ENCODE assay signal across 19 cellular contexts in genomic region chr6:10617008-10617696, GRCh38.
DNase-seq lines count a peak whose midpoint lies in the region; ATAC-seq, FAIRE-seq and TF ChIP-seq lines count a peak whose summit lies in the region.
"Had no signal": no experiment of that assay in that cellular context is flagged by ENCODE, and none has a peak within 500 bp of the region (broad histone marks: within the 10 kb centered on the region; RNA-seq: fewer than 3 reads in every experiment).

No MANE protein-coding gene starts in this region.

- H2AFZ ChIP-seq in H1 (ENCODE audit: low read length) = no peak overlapping the region

- TF ChIP-seq POLR2A in H1 (IDR thresholded peaks at IDR 0.05; ENCODE audit: control extremely low read depth in 1 of 2, low read depth in 2 of 2, low read length in 2 of 2) (no peak), gastroesophageal sphincter (IDR thresholded peaks at IDR 0.05) (no peak), testis (IDR thresholded peaks at IDR 0.05) (no peak)

- H3K36me3 ChIP-seq in H1 (ENCODE audit: control insufficient read depth in 2 of 4, insufficient read depth in 4 of 4, low read length in 3 of 4) (peaks cover 0 to 28% (median 10%) of the 10 kb centered on the region in 4 experiments; a peak in 5 of 8 replicates), gastroesophageal sphincter (peaks cover 0 to 7% of the 10 kb centered on the region in 2 donors), lung (ENCODE audit: control insufficient read depth in 2 of 2, insufficient read depth in 2 of 2, low read length in 2 of 2) (no peaks in the 10 kb centered on the region), testis (ENCODE audit: low read depth, missing control alignments) (no peaks in the 10 kb centered on the region)

- no peak overlapping the region for H2BK12ac ChIP-seq in H1 (ENCODE audit: low read depth, low read length)

- FAIRE-seq in H1 (lab: Jason Lieb, UNC) = no peak
- FAIRE-seq: A204.1, G401.6, GM12892, GM19239, HepG2, HTR-8/SVneo had no signal

- 97% methylated on average over 20 of the region's 42 CpGs; no CpG with 5 or more reads in 1 of the 2 experiments for WGBS in H1 (ENCODE audit: extremely low coverage in 1 of 2, insufficient coverage in 1 of 2, insufficient read length in 1 of 2, insufficient replicate concordance in 2 of 2, low coverage in 1 of 2, low lambda C conversion rate in 2 of 2, missing lambda C conversion rate in 1 of 2), 2 experiments
- 100% methylated on average over 2 of the region's 42 CpGs; no CpG with 5 or more reads in 1 of the 2 donors for WGBS in gastroesophageal sphincter (ENCODE audit: low coverage in 1 of 2), 2 donors
- WGBS in lung, 2 donors = 93 to 97% methylated on average over 42 of the region's 42 CpGs
- WGBS in testis, 2 donors = 70 to 81% methylated on average over 10 to 41 of the region's 42 CpGs

- ATAC-seq in gastroesophageal sphincter = no peak
- no peak for ATAC-seq in lung (ENCODE audit: insufficient read depth, low FRiP score)
- ATAC-seq: HepG2 had no signal

- TF ChIP-seq CTCF in H1 (IDR thresholded peaks at IDR 0.05; ENCODE audit: control extremely low read depth in 1 of 3, insufficient read depth in 1 of 3, low read depth in 1 of 3, low read length in 3 of 3) (no peak), gastroesophageal sphincter (IDR thresholded peaks at IDR 0.05) (no peak), lung (IDR thresholded peaks at IDR 0.05; ENCODE audit: control extremely low read depth, extremely low read depth) (no peak), testis (IDR thresholded peaks at IDR 0.05) (no peak)

- H3K56ac ChIP-seq in H1 (replicated peaks; ENCODE audit: insufficient read length, low read depth, low read length) = no peak overlapping the region

- H2BK120ac ChIP-seq in H1 (replicated peaks; ENCODE audit: low read depth, low read length) = no peak overlapping the region

- H4K20me1 ChIP-seq in H1 (replicated peaks in 1 of 2; ENCODE audit: control insufficient read depth in 1 of 2, insufficient read depth in 2 of 2, low read length in 2 of 2) = peaks cover 3 to 10% of the 10 kb centered on the region in 2 experiments

- H3K9ac ChIP-seq in H1 (replicated peaks in 1 of 4; ENCODE audit: extremely low read depth in 1 of 4, low read depth in 3 of 4, low read length in 3 of 4) = no peak overlapping the region

- H3K14ac ChIP-seq in H1 (ENCODE audit: insufficient read length) = no peak overlapping the region

- TF ChIP-seq RAD21 in H1 (IDR thresholded peaks at IDR 0.05 in 1 of 2, conservative IDR thresholded peaks at IDR 0.05 in 1 of 2; ENCODE audit: low read depth in 2 of 2, low read length in 2 of 2) = no peak

- CTCF ChIA-PET in H1 (lab: Charles Lee; ENCODE audit: partially characterized antibody) = interaction anchor here (0.7 to 2.5 kb wide), 4 partner anchors 13 to 151 kb away, joined by 3 to 7 read pairs (median 4); no protein-coding TSS in a partner anchor

- peaks cover 7% of the 10 kb centered on the region for H3K79me1 ChIP-seq in H1 (ENCODE audit: low read depth, low read length)

- no peak overlapping the region for H2AK5ac ChIP-seq in H1 (ENCODE audit: low read depth, low read length)

- no peak overlapping the region for H3K18ac ChIP-seq in H1 (ENCODE audit: extremely low read depth, low read length)

- H3K23me2 ChIP-seq in H1 (ENCODE audit: low read depth, low read length) = no peaks in the 10 kb centered on the region

- H3K4ac ChIP-seq in H1 (replicated peaks; ENCODE audit: insufficient read length, low read depth, low read length) = no peak overlapping the region

- H3K23ac ChIP-seq in H1 (ENCODE audit: insufficient read length) = no peak overlapping the region

- no peak overlapping the region for H2BK5ac ChIP-seq in H1 (ENCODE audit: low read depth, low read length)

- POLR2A ChIA-PET in H1 (lab: Charles Lee; ENCODE audit: partially characterized antibody) = interaction anchor here (0.7 to 1.3 kb wide), 4 partner anchors 10 to 58 kb away, joined by 3 to 5 read pairs (median 3); no protein-coding TSS in a partner anchor

- no peaks in the 10 kb centered on the region for H3K27me3 ChIP-seq in H1 (replicated peaks in 1 of 4; ENCODE audit: control insufficient read depth in 3 of 4, extremely low read depth in 1 of 4, insufficient read depth in 3 of 4, low read length in 3 of 4)
- H3K27me3 ChIP-seq in gastroesophageal sphincter = no peaks in the 10 kb centered on the region
- H3K27me3 ChIP-seq in lung (ENCODE audit: control insufficient read depth, insufficient read depth) = no peaks in the 10 kb centered on the region
- no peaks in the 10 kb centered on the region for H3K27me3 ChIP-seq in testis

- intact Hi-C loops in testis (cut with DNase I; ENCODE audit: low total_unique reads) = no loop called here

- H3K27ac ChIP-seq in H1 (ENCODE audit: low read depth, low read length) (no peak overlapping the region), gastroesophageal sphincter (peak overlapping the region in 3 of 4 donors; percentile 54 to 79 (median 78)), lung (ENCODE audit: low read depth in 1 of 2, low read length in 1 of 2) (no peak overlapping the region), testis (no peak overlapping the region)

- no peak for DNase-seq in H1 (ENCODE audit: low read depth in 1 of 2, low spot score in 2 of 2)
- DNase-seq in lung (ENCODE audit: low spot score) = peak; percentile 60
- peak; percentile 20 for DNase-seq in testis
- DNase-seq in GM03348 (ENCODE audit: low spot score) = no peak
- DNase-seq in DMS79 (lab: John Stamatoyannopoulos, UW) = no peak
- DNase-seq in NOMO-1 treated with dmso at 0.1 percent for 144 hours (lab: John Stamatoyannopoulos, UW; ENCODE audit: unreplicated experiment) = no peak
- DNase-seq: C1 segment of cervical spinal cord; CD4-positive, alpha-beta T cell; DMS79 treated with DMSO at 0.1 percent for 48 hours; EL; HCEC 1CT; HFFc6 had no signal

- H4K91ac ChIP-seq in H1 (replicated peaks; ENCODE audit: insufficient read length, low read length) = no peak overlapping the region

- no peak overlapping the region for H4K5ac ChIP-seq in H1 (ENCODE audit: insufficient read length, low read depth, low read length)

- peaks cover 0 to 10% (median 0%) of the 10 kb centered on the region in 4 experiments; a peak in 3 of 7 replicates for H3K4me1 ChIP-seq in H1 (replicated peaks in 1 of 4; ENCODE audit: control insufficient read depth in 3 of 4, insufficient read depth in 4 of 4, low read length in 3 of 4)
- peaks cover 0 to 75% (median 10%) of the 10 kb centered on the region in 3 donors for H3K4me1 ChIP-seq in gastroesophageal sphincter
- H3K4me1 ChIP-seq in lung (ENCODE audit: control insufficient read depth in 2 of 2, insufficient read depth in 2 of 2, low read length in 2 of 2) = peaks cover 0 to 1% of the 10 kb centered on the region in 2 donors
- no peaks in the 10 kb centered on the region for H3K4me1 ChIP-seq in testis

- H2BK20ac ChIP-seq in H1 (ENCODE audit: low read length) = no peak overlapping the region

- no peak overlapping the region for H3K4me2 ChIP-seq in H1 (ENCODE audit: insufficient read depth in 1 of 2, low read depth in 2 of 2, low read length in 2 of 2)

- H4K8ac ChIP-seq in H1 (ENCODE audit: extremely low read depth, insufficient read depth, low read length) = peak overlapping the region; percentile 69; the same call in 1 of the 2 replicates

- H3K9me3 ChIP-seq in H1 (ENCODE audit: insufficient read depth in 2 of 2, low read depth in 1 of 2, low read length in 1 of 2) (peaks cover 0 to 2% of the 10 kb centered on the region in 2 experiments; a peak in 1 of 4 replicates), gastroesophageal sphincter (no peaks in the 10 kb centered on the region), lung (ENCODE audit: control insufficient read depth in 2 of 2, insufficient read depth in 1 of 2, low read length in 1 of 2) (no peaks in the 10 kb centered on the region), testis (no peaks in the 10 kb centered on the region)

- H3K79me2 ChIP-seq in H1 (ENCODE audit: control insufficient read depth in 1 of 2, insufficient read depth in 2 of 2, low read length in 2 of 2) = peaks cover 7 to 74% of the 10 kb centered on the region in 2 experiments

- TF ChIP-seq EP300 in H1 (IDR thresholded peaks at IDR 0.05; ENCODE audit: borderline replicate concordance in 1 of 2, low read depth in 2 of 2, low read length in 2 of 2) (no peak), gastroesophageal sphincter (IDR thresholded peaks at IDR 0.05) (no peak)

- no peak overlapping the region for H2BK15ac ChIP-seq in H1 (ENCODE audit: low read length)

- H3K4me3 ChIP-seq in H1 (ENCODE audit: extremely low read depth in 1 of 4, insufficient read depth in 2 of 4, low read depth in 3 of 4, low read length in 4 of 4) = no peak overlapping the region
- no peak overlapping the region for H3K4me3 ChIP-seq in gastroesophageal sphincter
- H3K4me3 ChIP-seq in lung = no peak overlapping the region
- peak overlapping the region in 1 of 2 donors; percentile 29 for H3K4me3 ChIP-seq in testis

TF ChIP-seq in H1, 55 proteins besides CTCF, POLR2A, EP300 and RAD21 (continues in another document):
- TF ChIP-seq SIRT6 (IDR thresholded peaks at IDR 0.05; ENCODE audit: low read length) (no peak), GABPA (IDR thresholded peaks at IDR 0.05; ENCODE audit: borderline replicate concordance, insufficient read depth, low read length) (no peak), CHD1 (IDR thresholded peaks at IDR 0.05; ENCODE audit: low read depth, low read length) (no peak), JUND (IDR thresholded peaks at IDR 0.05; ENCODE audit: low read length) (no peak), EZH2 (IDR thresholded peaks at IDR 0.05; ENCODE audit: low read depth, low read length, severe bottlenecking) (no peak), KDM4A (IDR thresholded peaks at IDR 0.05; ENCODE audit: low read depth, low read length, severe bottlenecking) (no peak), TEAD4 (IDR thresholded peaks at IDR 0.05; ENCODE audit: low read depth, low read length) (no peak), TBP (IDR thresholded peaks at IDR 0.05; ENCODE audit: low read depth, low read length) (no peak), RNF2 (IDR thresholded peaks at IDR 0.05; ENCODE audit: borderline replicate concordance, low read depth, low read length, missing control alignments, poor library complexity, severe bottlenecking) (no peak), BRCA1 (IDR thresholded peaks at IDR 0.05; ENCODE audit: low read depth, low read length) (no peak), CEBPB (IDR thresholded peaks at IDR 0.05; ENCODE audit: low read depth, low read length) (no peak), E2F6 (IDR thresholded peaks at IDR 0.05) (no peak), RXRA (IDR thresholded peaks at IDR 0.05; ENCODE audit: insufficient read depth, low read depth, low read length) (no peak)

Comparison
In these comparisons a context has a peak if more than half of its experiments do, and no peak if none do; other contexts are left out.
1. DNase-seq: peak in lung (single experiment) and testis (single experiment); none in H1 (0 of 2), GM03348 (single experiment), DMS79 (single experiment) and NOMO-1 treated with dmso at 0.1 percent for 144 hours (single experiment).
2. H3K27ac ChIP-seq: peak in gastroesophageal sphincter (3 of 4); none in H1 (single experiment), lung (0 of 2) and testis (0 of 2).